15 cellular contexts compared by ENCODE assay signal in the genomic region with DNA sequence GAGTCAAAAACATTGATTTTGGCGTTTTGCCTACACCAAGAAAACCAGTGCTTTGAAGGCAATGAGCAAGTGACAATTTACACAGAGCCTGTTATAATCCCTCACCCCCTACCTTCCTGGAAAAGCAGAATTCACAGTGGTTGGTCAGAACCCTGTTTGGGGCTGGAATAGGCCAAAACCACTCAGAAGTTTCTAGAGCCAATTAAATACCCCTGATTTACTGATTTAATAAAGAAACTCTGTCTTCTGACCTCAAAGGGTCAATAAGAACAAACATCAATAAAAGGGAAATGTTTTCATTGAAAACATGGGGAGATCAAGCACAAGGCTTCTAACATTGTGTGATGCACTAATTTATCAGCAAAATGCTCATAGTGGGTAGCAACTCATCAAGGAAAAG.
DNase-seq lines count a peak whose midpoint lies in the region; ATAC-seq and TF ChIP-seq lines count a peak whose summit lies in the region.
"Had no signal": no experiment of that assay in that cellular context is flagged by ENCODE, and none has a peak within 500 bp of the region (broad histone marks: within the 10 kb centered on the region; RNA-seq: fewer than 3 reads in every experiment).

No MANE protein-coding gene starts in this region.

- DNase-seq in astrocyte of the hippocampus (ENCODE audit: low read depth, low spot score): peak; percentile 46
- DNase-seq in left kidney (ENCODE audit: low read depth, low spot score): peak; percentile 80
- DNase-seq in progenitor cell of endocrine pancreas (ENCODE audit: low spot score, unreplicated experiment): no peak
- DNase-seq in activated CD4-positive, alpha-beta T cell treated with anti-CD3 and anti-CD28 coated beads, Interleukin-2, amount 10 ng/mL, durations not matched to agents 24 days and 14 days: no peak
- no peak for DNase-seq in stimulated activated effector memory CD8-positive, alpha-beta T cell treated with anti-CD3 and anti-CD28 coated beads, Interleukin-12 subunit alpha, Interleukin-12 subunit beta, amount 100 ng/mL, for 72 hours (ENCODE audit: low spot score in 2 of 2)
- no peak for DNase-seq in NCI-H2081 (lab: John Stamatoyannopoulos, UW)
- no peak for DNase-seq in GF-D8 (lab: John Stamatoyannopoulos, UW)
- DNase-seq: Calu3; CD8-positive, alpha-beta T cell; DMS79 treated with DMSO at 0.1 percent for 48 hours; IMR-90 had no signal

- peaks cover 46% of the 10 kb centered on the region for H3K4me1 Mint-ChIP-seq in progenitor cell of endocrine pancreas (ENCODE audit: low read depth)
- H3K4me1 Mint-ChIP-seq in activated CD4-positive, alpha-beta T cell treated with anti-CD3 and anti-CD28 coated beads, Interleukin-2, amount 10 ng/mL, durations not matched to agents 24 days and 14 days: no peaks in the 10 kb centered on the region
- no peaks in the 10 kb centered on the region for H3K4me1 Mint-ChIP-seq in stimulated activated effector memory CD8-positive, alpha-beta T cell treated with anti-CD3 and anti-CD28 coated beads, Interleukin-12 subunit alpha, Interleukin-12 subunit beta, amount 100 ng/mL, for 72 hours
- H3K4me1 Mint-ChIP-seq: B cell had no signal

- no peaks in the 10 kb centered on the region for H3K27me3 Mint-ChIP-seq in progenitor cell of endocrine pancreas
- no peaks in the 10 kb centered on the region for H3K27me3 Mint-ChIP-seq in activated CD4-positive, alpha-beta T cell treated with anti-CD3 and anti-CD28 coated beads, Interleukin-2, amount 10 ng/mL, durations not matched to agents 24 days and 14 days
- H3K27me3 Mint-ChIP-seq: B cell had no signal

- intact Hi-C loops in activated CD4-positive, alpha-beta T cell treated with anti-CD3 and anti-CD28 coated beads, Interleukin-2, amount 10 ng/mL, durations not matched to agents 24 days and 14 days (cut with micrococcal nuclease): no loop called here

- H3K4me3 Mint-ChIP-seq in progenitor cell of endocrine pancreas (ENCODE audit: low read depth): no peak overlapping the region
- no peak overlapping the region for H3K4me3 Mint-ChIP-seq in activated CD4-positive, alpha-beta T cell treated with anti-CD3 and anti-CD28 coated beads, Interleukin-2, amount 10 ng/mL, durations not matched to agents 24 days and 14 days
- no peak overlapping the region for H3K4me3 Mint-ChIP-seq in stimulated activated effector memory CD8-positive, alpha-beta T cell treated with anti-CD3 and anti-CD28 coated beads, Interleukin-12 subunit alpha, Interleukin-12 subunit beta, amount 100 ng/mL, for 72 hours
- H3K4me3 Mint-ChIP-seq: B cell; CD8-positive, alpha-beta T cell had no signal

- H3K27ac Mint-ChIP-seq in progenitor cell of endocrine pancreas: peak overlapping the region; percentile 27
- H3K27ac Mint-ChIP-seq in activated CD4-positive, alpha-beta T cell treated with anti-CD3 and anti-CD28 coated beads, Interleukin-2, amount 10 ng/mL, durations not matched to agents 24 days and 14 days: no peak overlapping the region
- H3K27ac Mint-ChIP-seq in stimulated activated effector memory CD8-positive, alpha-beta T cell treated with anti-CD3 and anti-CD28 coated beads, Interleukin-12 subunit alpha, Interleukin-12 subunit beta, amount 100 ng/mL, for 72 hours: no peak overlapping the region
- H3K27ac Mint-ChIP-seq: B cell; CD8-positive, alpha-beta T cell had no signal

- peaks cover 3% of the 10 kb centered on the region for H3K36me3 Mint-ChIP-seq in progenitor cell of endocrine pancreas (ENCODE audit: insufficient read depth)
- H3K36me3 Mint-ChIP-seq in activated CD4-positive, alpha-beta T cell treated with anti-CD3 and anti-CD28 coated beads, Interleukin-2, amount 10 ng/mL, durations not matched to agents 24 days and 14 days (ENCODE audit: low read depth): no peaks in the 10 kb centered on the region
- no peaks in the 10 kb centered on the region for H3K36me3 Mint-ChIP-seq in stimulated activated effector memory CD8-positive, alpha-beta T cell treated with anti-CD3 and anti-CD28 coated beads, Interleukin-12 subunit alpha, Interleukin-12 subunit beta, amount 100 ng/mL, for 72 hours
- H3K36me3 Mint-ChIP-seq: CD8-positive, alpha-beta T cell had no signal

- no peak for TF ChIP-seq CTCF in 22Rv1 (IDR thresholded peaks at IDR 0.05)
- TF ChIP-seq CTCF in progenitor cell of endocrine pancreas (IDR thresholded peaks at IDR 0.05; ENCODE audit: unreplicated experiment): no peak

- ATAC-seq in stimulated activated effector memory CD8-positive, alpha-beta T cell treated with anti-CD3 and anti-CD28 coated beads, Interleukin-12 subunit alpha, Interleukin-12 subunit beta, amount 100 ng/mL, for 72 hours: no peak
- ATAC-seq: CD8-positive, alpha-beta T cell had no signal

- peak overlapping the region; percentile 74 for H3K27ac ChIP-seq in 22Rv1
- H3K27ac ChIP-seq: BLaER1 treated with 17β-estradiol and CSF1 and Interleukin-3, amounts not matched to agents 10 nM and 100 nM; HL-60 had no signal

- no peaks in the 10 kb centered on the region for H3K9me3 Mint-ChIP-seq in progenitor cell of endocrine pancreas (ENCODE audit: low read depth)
- H3K9me3 Mint-ChIP-seq in activated CD4-positive, alpha-beta T cell treated with anti-CD3 and anti-CD28 coated beads, Interleukin-2, amount 10 ng/mL, durations not matched to agents 24 days and 14 days: no peaks in the 10 kb centered on the region
- H3K9me3 Mint-ChIP-seq in stimulated activated effector memory CD8-positive, alpha-beta T cell treated with anti-CD3 and anti-CD28 coated beads, Interleukin-12 subunit alpha, Interleukin-12 subunit beta, amount 100 ng/mL, for 72 hours: peaks cover 8% of the 10 kb centered on the region
- H3K9me3 Mint-ChIP-seq: CD8-positive, alpha-beta T cell had no signal

Comparison
In these comparisons a context has a peak if more than half of its experiments do, and no peak if none do; other contexts are left out.
1. DNase-seq: peak in astrocyte of the hippocampus (single experiment) and left kidney (single experiment); none in progenitor cell of endocrine pancreas (single experiment), activated CD4-positive, alpha-beta T cell treated with anti-CD3 and anti-CD28 coated beads, Interleukin-2, amount 10 ng/mL, durations not matched to agents 24 days and 14 days (single experiment), stimulated activated effector memory CD8-positive, alpha-beta T cell treated with anti-CD3 and anti-CD28 coated beads, Interleukin-12 subunit alpha, Interleukin-12 subunit beta, amount 100 ng/mL, for 72 hours (0 of 2), NCI-H2081 (0 of 2) and GF-D8 (single experiment).